ENCODE assay signal across 8 cellular contexts in genomic region chr2:71129114-71129890, GRCh38. TPM values are rescaled to one million over a fixed set of nuclear protein-coding genes. Genes with fewer than 3 reads are reported as not detected.
DNase-seq lines count a peak whose midpoint lies in the region; ATAC-seq and TF ChIP-seq lines count a peak whose summit lies in the region.

No MANE protein-coding gene starts in this region.

- ATAC-seq in Right ventricle myocardium superior (ENCODE audit: poor library complexity) (no peak), GM18909 (IDR thresholded peaks at IDR 0.05; ENCODE audit: poor library complexity, unreplicated experiment) (no peak)

- H3K27me3 ChIP-seq in left ventricle myocardium inferior (ENCODE audit: low read depth) (no peaks in the 10 kb centered on the region), WERI-Rb-1 (ENCODE audit: insufficient read depth, low read depth, severe bottlenecking) (no peaks in the 10 kb centered on the region), kidney epithelial cell (ENCODE audit: control insufficient read depth, insufficient read depth, low read length) (no peaks in the 10 kb centered on the region)

- intact Hi-C loops in left ventricle myocardium inferior (cut with micrococcal nuclease) (no loop called here), Right ventricle myocardium superior (cut with DNase I) (no loop called here), posterior vena cava (cut with DNase I) (no loop called here)

- peak overlapping the region; percentile 78 for H3K4me3 ChIP-seq in left ventricle myocardium inferior
- peak overlapping the region; percentile 97 for H3K4me3 ChIP-seq in WERI-Rb-1 (ENCODE audit: low read depth, low read length)
- peak overlapping the region; percentile 84 for H3K4me3 ChIP-seq in kidney epithelial cell (ENCODE audit: low read depth, low read length)
- peak overlapping the region; percentile 63 for H3K4me3 ChIP-seq in urinary bladder (ENCODE audit: low read depth, low read length)

- DNase-seq in left ventricle myocardium inferior (no peak), Right ventricle myocardium superior (no peak), WERI-Rb-1 (no peak), kidney epithelial cell (ENCODE audit: low read depth) (no peak), posterior vena cava (ENCODE audit: low spot score) (no peak), NCI-H526 treated with DMSO at 0.1 percent for 48 hours (lab: John Stamatoyannopoulos, UW) (no peak)

- 1% methylated on average over 17 of the region's 17 CpGs for WGBS in urinary bladder

- TF ChIP-seq CTCF in left ventricle myocardium inferior (IDR thresholded peaks at IDR 0.05; ENCODE audit: borderline replicate concordance) (no peak), WERI-Rb-1 (IDR thresholded peaks at IDR 0.05; ENCODE audit: low read depth, low read length) (no peak), kidney epithelial cell (IDR thresholded peaks at IDR 0.05; ENCODE audit: insufficient read depth, low read length, poor library complexity, severe bottlenecking) (no peak)

- peaks cover 15% of the 10 kb centered on the region for H3K36me3 ChIP-seq in left ventricle myocardium inferior
- peaks cover 25% of the 10 kb centered on the region for H3K36me3 ChIP-seq in WERI-Rb-1
- no peaks in the 10 kb centered on the region for H3K36me3 ChIP-seq in kidney epithelial cell (ENCODE audit: control insufficient read depth, insufficient read depth, low read length)
- H3K36me3 ChIP-seq in urinary bladder (ENCODE audit: insufficient read depth) = no peaks in the 10 kb centered on the region

- peak overlapping the region; percentile 97 for H3K27ac ChIP-seq in left ventricle myocardium inferior (replicated peaks)
- peak overlapping the region; percentile 90 for H3K27ac ChIP-seq in WERI-Rb-1
- H3K27ac ChIP-seq in urinary bladder (ENCODE audit: low read depth) = peak overlapping the region; percentile 92

- H3K9me3 ChIP-seq in left ventricle myocardium inferior (replicated peaks) (no peaks in the 10 kb centered on the region), WERI-Rb-1 (ENCODE audit: severe bottlenecking) (no peaks in the 10 kb centered on the region)

- peaks cover 61% of the 10 kb centered on the region for H3K4me1 ChIP-seq in left ventricle myocardium inferior
- no peaks in the 10 kb centered on the region for H3K4me1 ChIP-seq in urinary bladder (ENCODE audit: insufficient read depth)

RNA-seq across cellular contexts. Expression of gene MCEE, which starts 0.7 kb away (rescaled TPM):
- total RNA-seq in left ventricle myocardium inferior = 39.7 TPM
- 38.3 TPM for total RNA-seq in Right ventricle myocardium superior
- total RNA-seq in kidney epithelial cell = 2.7 and 6.7 TPM in 2 replicates
- 56.2 TPM for total RNA-seq in urinary bladder
- 20.9 TPM for polyA plus RNA-seq in urinary bladder
- 10 to 100 TPM; 21.3 to 22.6 TPM for total RNA-seq in posterior vena cava

RNA-seq across cellular contexts. Expression of gene MPHOSPH10, which starts 1.1 kb away (rescaled TPM):
- total RNA-seq in left ventricle myocardium inferior = 20.7 TPM
- total RNA-seq in Right ventricle myocardium superior = 21.0 TPM
- 17.5 and 25.9 TPM in 2 replicates for total RNA-seq in kidney epithelial cell
- 24.3 TPM for total RNA-seq in urinary bladder
- 21.3 TPM for polyA plus RNA-seq in urinary bladder
- 10 to 100 TPM; 26.3 to 28.3 TPM for total RNA-seq in posterior vena cava
